26 cellular contexts compared by ENCODE assay signal in genomic region chr22:44848791-44849410, GRCh38.
"Had no signal": no experiment of that assay in that cellular context is flagged by ENCODE, and none has a peak within 500 bp of the region (broad histone marks: within the 10 kb centered on the region; RNA-seq: fewer than 3 reads in every experiment).

No MANE protein-coding gene starts in this region.

- H3K9ac ChIP-seq: neural progenitor cell had no signal

- H3K9me3 ChIP-seq: ovary, right lobe of liver, thoracic aorta, uterus had no signal

- ATAC-seq: heart right ventricle; left lobe of liver; right lobe of liver; stimulated activated naive B cell treated with anti-CD40 and anti-IgM and Interleukin-4, amounts not matched to agents 10 μg/mL and 1 μg/mL and 100 μg/mL, for 72 hours had no signal

- H3K27me3 ChIP-seq: esophagus squamous epithelium, neural progenitor cell, ovary, right lobe of liver, tibial nerve, upper lobe of left lung, uterus had no signal

- H3K27ac ChIP-seq: coronary artery, esophagus squamous epithelium, heart right ventricle, neural progenitor cell, ovary, right lobe of liver, thoracic aorta, tibial nerve, upper lobe of left lung, uterus had no signal

- DNase-seq: dermis blood vessel endothelial cell; effector memory CD4-positive, alpha-beta T cell; erythroblast; esophagus squamous epithelium; foreskin melanocyte; glutamatergic neuron; heart right ventricle; hippocampal formation; immature natural killer cell; islet precursor cell; nucleus accumbens; ovary; small intestine; stimulated activated CD4-positive, alpha-beta T cell treated with anti-CD3 and anti-CD28 coated beads, Interleukin-15, amount 100 ng/mL, for 24 hours; stimulated activated CD4-positive, alpha-beta T cell treated with anti-CD3 and anti-CD28 coated beads, Interleukin-2, amount 100 ng/mL, for 48 hours; stimulated activated naive B cell treated with anti-CD40 and anti-IgM and Interleukin-4, amounts not matched to agents 10 μg/mL and 1 μg/mL and 100 μg/mL, for 72 hours; uterus had no signal

- FAIRE-seq: endometrium, small intestine had no signal

- H3K4me3 ChIP-seq: coronary artery, esophagus squamous epithelium, heart right ventricle, lung, neural progenitor cell, ovary, right lobe of liver, thoracic aorta, tibial nerve, upper lobe of left lung, uterus had no signal

- H3K36me3 ChIP-seq: heart right ventricle, neural progenitor cell, ovary, right lobe of liver, thoracic aorta, upper lobe of left lung, uterus had no signal

- H3K4me1 ChIP-seq: esophagus squamous epithelium, heart right ventricle, neural progenitor cell, right lobe of liver, tibial nerve, upper lobe of left lung, uterus had no signal
